Comparison of ENCODE assay signal across 1 cellular context in the genomic region with DNA sequence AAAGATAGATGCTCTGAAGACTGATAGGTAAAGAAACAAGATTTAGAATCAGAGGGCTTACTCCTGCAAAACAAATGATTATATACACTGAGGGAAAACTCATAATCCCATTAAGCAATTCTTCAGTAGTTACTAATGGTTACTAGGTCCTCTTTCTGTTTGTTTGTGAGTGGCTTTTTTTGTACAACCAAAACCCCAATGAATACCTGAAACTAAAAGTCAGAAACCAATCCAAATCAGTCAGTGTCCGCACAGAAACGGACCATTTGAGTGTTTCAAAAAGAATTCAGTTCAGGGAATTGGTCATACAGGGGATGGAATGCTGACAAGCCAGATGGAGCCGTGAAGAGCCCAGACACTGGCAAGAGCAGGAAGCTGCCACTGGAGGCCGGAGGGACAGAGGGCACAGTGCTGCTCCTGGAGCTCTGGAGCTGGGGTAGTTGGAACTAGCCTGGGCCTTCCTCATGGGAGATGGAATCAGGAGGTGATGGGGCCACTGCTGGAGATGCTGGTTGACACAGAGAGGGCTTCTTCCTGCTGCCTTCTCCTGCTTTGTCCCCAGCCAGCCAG.
TF ChIP-seq lines count a peak whose summit lies in the region.

No MANE protein-coding gene starts in this region.

TF ChIP-seq in HepG2, 621 proteins besides CTCF, POLR2A, EP300 and RAD21:
- TF ChIP-seq ZNF251 (CRISPR knock-in tag; IDR thresholded peaks at IDR 0.05) (no peak), MIER3 (CRISPR knock-in tag; IDR thresholded peaks at IDR 0.05; ENCODE audit: borderline replicate concordance) (no peak), CENPX (CRISPR knock-in tag; IDR thresholded peaks at IDR 0.05) (no peak), ZNF556 (CRISPR knock-in tag; IDR thresholded peaks at IDR 0.05; ENCODE audit: borderline replicate concordance) (no peak), KLF11 (CRISPR knock-in tag; IDR thresholded peaks at IDR 0.05) (no peak), POGZ (CRISPR knock-in tag; IDR thresholded peaks at IDR 0.05) (no peak), NPAS2 (CRISPR knock-in tag; IDR thresholded peaks at IDR 0.05; ENCODE audit: borderline replicate concordance) (no peak), TAF1 (CRISPR knock-in tag; IDR thresholded peaks at IDR 0.05) (no peak), HDAC1 (CRISPR knock-in tag; IDR thresholded peaks at IDR 0.05) (no peak), ZMYM3 (CRISPR knock-in tag; IDR thresholded peaks at IDR 0.05) (no peak), SOX5 (CRISPR knock-in tag; IDR thresholded peaks at IDR 0.05; ENCODE audit: borderline replicate concordance) (no peak), ZKSCAN8 (CRISPR knock-in tag; IDR thresholded peaks at IDR 0.05; ENCODE audit: borderline replicate concordance) (no peak)
- TF ChIP-seq, protein P1, sequence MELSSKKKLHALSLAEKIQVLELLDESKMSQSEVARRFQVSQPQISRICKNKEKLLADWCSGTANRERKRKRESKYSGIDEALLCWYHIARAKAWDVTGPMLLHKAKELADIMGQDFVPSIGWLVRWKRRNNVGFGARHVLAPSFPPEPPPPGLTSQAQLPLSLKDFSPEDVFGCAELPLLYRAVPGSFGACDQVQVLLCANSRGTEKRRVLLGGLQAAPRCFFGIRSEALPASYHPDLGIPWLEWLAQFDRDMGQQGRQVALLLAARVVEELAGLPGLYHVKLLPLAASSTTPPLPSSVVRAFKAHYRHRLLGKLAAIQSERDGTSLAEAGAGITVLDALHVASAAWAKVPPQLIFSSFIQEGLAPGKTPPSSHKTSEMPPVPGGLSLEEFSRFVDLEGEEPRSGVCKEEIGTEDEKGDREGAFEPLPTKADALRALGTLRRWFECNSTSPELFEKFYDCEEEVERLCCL (CRISPR knock-in tag; IDR thresholded peaks at IDR 0.05; ENCODE audit: borderline replicate concordance): no peak
- TF ChIP-seq, protein P2, sequence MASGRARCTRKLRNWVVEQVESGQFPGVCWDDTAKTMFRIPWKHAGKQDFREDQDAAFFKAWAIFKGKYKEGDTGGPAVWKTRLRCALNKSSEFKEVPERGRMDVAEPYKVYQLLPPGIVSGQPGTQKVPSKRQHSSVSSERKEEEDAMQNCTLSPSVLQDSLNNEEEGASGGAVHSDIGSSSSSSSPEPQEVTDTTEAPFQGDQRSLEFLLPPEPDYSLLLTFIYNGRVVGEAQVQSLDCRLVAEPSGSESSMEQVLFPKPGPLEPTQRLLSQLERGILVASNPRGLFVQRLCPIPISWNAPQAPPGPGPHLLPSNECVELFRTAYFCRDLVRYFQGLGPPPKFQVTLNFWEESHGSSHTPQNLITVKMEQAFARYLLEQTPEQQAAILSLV (CRISPR knock-in tag; IDR thresholded peaks at IDR 0.05; ENCODE audit: borderline replicate concordance): no peak
- TF ChIP-seq, protein P3, sequence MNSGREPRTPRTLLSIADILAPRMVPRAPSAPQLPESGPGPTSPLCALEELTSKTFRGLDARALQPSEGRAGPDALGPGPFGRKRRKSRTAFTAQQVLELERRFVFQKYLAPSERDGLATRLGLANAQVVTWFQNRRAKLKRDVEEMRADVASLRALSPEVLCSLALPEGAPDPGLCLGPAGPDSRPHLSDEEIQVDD (CRISPR knock-in tag; IDR thresholded peaks at IDR 0.05; ENCODE audit: borderline replicate concordance): no peak
- TF ChIP-seq, protein P4, sequence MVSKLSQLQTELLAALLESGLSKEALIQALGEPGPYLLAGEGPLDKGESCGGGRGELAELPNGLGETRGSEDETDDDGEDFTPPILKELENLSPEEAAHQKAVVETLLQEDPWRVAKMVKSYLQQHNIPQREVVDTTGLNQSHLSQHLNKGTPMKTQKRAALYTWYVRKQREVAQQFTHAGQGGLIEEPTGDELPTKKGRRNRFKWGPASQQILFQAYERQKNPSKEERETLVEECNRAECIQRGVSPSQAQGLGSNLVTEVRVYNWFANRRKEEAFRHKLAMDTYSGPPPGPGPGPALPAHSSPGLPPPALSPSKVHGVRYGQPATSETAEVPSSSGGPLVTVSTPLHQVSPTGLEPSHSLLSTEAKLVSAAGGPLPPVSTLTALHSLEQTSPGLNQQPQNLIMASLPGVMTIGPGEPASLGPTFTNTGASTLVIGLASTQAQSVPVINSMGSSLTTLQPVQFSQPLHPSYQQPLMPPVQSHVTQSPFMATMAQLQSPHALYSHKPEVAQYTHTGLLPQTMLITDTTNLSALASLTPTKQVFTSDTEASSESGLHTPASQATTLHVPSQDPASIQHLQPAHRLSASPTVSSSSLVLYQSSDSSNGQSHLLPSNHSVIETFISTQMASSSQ (IDR thresholded peaks at IDR 0.05; ENCODE audit: low read depth): no peak
- TF ChIP-seq, protein P4 (CRISPR knock-in tag; IDR thresholded peaks at IDR 0.05; ENCODE audit: borderline replicate concordance): no peak
- TF ChIP-seq, protein P5, sequence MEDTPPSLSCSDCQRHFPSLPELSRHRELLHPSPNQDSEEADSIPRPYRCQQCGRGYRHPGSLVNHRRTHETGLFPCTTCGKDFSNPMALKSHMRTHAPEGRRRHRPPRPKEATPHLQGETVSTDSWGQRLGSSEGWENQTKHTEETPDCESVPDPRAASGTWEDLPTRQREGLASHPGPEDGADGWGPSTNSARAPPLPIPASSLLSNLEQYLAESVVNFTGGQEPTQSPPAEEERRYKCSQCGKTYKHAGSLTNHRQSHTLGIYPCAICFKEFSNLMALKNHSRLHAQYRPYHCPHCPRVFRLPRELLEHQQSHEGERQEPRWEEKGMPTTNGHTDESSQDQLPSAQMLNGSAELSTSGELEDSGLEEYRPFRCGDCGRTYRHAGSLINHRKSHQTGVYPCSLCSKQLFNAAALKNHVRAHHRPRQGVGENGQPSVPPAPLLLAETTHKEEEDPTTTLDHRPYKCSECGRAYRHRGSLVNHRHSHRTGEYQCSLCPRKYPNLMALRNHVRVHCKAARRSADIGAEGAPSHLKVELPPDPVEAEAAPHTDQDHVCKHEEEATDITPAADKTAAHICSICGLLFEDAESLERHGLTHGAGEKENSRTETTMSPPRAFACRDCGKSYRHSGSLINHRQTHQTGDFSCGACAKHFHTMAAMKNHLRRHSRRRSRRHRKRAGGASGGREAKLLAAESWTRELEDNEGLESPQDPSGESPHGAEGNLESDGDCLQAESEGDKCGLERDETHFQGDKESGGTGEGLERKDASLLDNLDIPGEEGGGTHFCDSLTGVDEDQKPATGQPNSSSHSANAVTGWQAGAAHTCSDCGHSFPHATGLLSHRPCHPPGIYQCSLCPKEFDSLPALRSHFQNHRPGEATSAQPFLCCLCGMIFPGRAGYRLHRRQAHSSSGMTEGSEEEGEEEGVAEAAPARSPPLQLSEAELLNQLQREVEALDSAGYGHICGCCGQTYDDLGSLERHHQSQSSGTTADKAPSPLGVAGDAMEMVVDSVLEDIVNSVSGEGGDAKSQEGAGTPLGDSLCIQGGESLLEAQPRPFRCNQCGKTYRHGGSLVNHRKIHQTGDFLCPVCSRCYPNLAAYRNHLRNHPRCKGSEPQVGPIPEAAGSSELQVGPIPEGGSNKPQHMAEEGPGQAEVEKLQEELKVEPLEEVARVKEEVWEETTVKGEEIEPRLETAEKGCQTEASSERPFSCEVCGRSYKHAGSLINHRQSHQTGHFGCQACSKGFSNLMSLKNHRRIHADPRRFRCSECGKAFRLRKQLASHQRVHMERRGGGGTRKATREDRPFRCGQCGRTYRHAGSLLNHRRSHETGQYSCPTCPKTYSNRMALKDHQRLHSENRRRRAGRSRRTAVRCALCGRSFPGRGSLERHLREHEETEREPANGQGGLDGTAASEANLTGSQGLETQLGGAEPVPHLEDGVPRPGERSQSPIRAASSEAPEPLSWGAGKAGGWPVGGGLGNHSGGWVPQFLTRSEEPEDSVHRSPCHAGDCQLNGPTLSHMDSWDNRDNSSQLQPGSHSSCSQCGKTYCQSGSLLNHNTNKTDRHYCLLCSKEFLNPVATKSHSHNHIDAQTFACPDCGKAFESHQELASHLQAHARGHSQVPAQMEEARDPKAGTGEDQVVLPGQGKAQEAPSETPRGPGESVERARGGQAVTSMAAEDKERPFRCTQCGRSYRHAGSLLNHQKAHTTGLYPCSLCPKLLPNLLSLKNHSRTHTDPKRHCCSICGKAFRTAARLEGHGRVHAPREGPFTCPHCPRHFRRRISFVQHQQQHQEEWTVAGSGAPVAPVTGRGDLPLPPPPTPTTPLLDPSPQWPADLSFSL (CRISPR knock-in tag; IDR thresholded peaks at IDR 0.05): no peak
- TF ChIP-seq, protein P6, sequence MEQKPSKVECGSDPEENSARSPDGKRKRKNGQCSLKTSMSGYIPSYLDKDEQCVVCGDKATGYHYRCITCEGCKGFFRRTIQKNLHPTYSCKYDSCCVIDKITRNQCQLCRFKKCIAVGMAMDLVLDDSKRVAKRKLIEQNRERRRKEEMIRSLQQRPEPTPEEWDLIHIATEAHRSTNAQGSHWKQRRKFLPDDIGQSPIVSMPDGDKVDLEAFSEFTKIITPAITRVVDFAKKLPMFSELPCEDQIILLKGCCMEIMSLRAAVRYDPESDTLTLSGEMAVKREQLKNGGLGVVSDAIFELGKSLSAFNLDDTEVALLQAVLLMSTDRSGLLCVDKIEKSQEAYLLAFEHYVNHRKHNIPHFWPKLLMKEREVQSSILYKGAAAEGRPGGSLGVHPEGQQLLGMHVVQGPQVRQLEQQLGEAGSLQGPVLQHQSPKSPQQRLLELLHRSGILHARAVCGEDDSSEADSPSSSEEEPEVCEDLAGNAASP (CRISPR knock-in tag; IDR thresholded peaks at IDR 0.05; ENCODE audit: borderline replicate concordance): no peak
